In the genomic region with DNA sequence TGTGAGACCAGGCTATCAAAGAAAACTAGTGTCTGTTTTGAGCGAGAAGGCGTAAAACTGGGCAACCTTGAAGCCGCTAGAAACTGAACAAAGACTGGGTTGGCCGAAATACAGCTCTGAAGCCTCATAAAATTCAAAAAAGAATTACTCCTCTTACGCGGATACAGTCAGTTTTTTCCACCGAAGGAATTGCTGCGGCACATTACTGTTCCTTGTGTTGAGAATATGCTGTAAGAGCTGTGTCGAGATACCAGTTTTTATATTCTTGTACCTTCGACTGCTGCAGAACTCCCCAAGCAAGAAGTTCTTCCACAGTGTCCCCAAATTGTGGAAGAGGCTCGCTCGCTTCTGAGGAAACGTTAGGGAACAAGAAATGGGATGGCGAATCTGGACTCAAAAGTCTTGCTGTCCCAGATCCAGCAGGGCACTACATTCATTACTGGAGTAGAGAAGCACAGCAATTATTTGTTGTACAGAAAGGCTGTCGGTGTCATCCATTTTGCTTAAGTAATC, we compare ENCODE assay signal across 7 cellular contexts. TPM values are rescaled to one million over a fixed set of nuclear protein-coding genes. Genes with fewer than 3 reads are reported as not detected.
DNase-seq lines count a peak whose midpoint lies in the region; ATAC-seq and TF ChIP-seq lines count a peak whose summit lies in the region.

No MANE protein-coding gene starts in this region.

- peak overlapping the region; percentile 93 for H3K4me3 Mint-ChIP-seq in T-helper 17 cell

- peak overlapping the region; percentile 90 for H3K4me3 ChIP-seq in fibroblast of the aortic adventitia (ENCODE audit: low read depth, low read length)
- H3K4me3 ChIP-seq in prostate gland = peak overlapping the region; percentile 78

- peak overlapping the region; percentile 92 for H3K27ac Mint-ChIP-seq in T-helper 17 cell

- TF ChIP-seq CTCF in fibroblast of the aortic adventitia (IDR thresholded peaks at IDR 0.05; ENCODE audit: insufficient read depth, low read length) = no peak
- no peak for TF ChIP-seq CTCF in prostate gland (IDR thresholded peaks at IDR 0.05)

- WGBS in prostate gland = 5% methylated on average over 15 of the region's 15 CpGs

- no peaks in the 10 kb centered on the region for H3K36me3 Mint-ChIP-seq in T-helper 17 cell (ENCODE audit: low read depth)

- peaks cover 12% of the 10 kb centered on the region for H3K4me1 Mint-ChIP-seq in T-helper 17 cell

- H3K27me3 Mint-ChIP-seq in T-helper 17 cell = peaks cover 24% of the 10 kb centered on the region

- DNase-seq in T-helper 17 cell = no peak
- DNase-seq in fibroblast of the aortic adventitia (ENCODE audit: low read depth) = no peak
- DNase-seq in prostate gland (ENCODE audit: low spot score) = no peak
- no peak for DNase-seq in HuH-7 (ENCODE audit: low spot score)
- DNase-seq in pons (ENCODE audit: low spot score) = no peak

- ATAC-seq in GM18499 (IDR thresholded peaks at IDR 0.05; ENCODE audit: insufficient read depth, unreplicated experiment) (peak; percentile 8), HG02798 (IDR thresholded peaks at IDR 0.05; ENCODE audit: poor library complexity, unreplicated experiment) (peak; percentile 20), T-helper 17 cell (peak; percentile 29)

- H3K27ac ChIP-seq in prostate gland = peak overlapping the region; percentile 93 to 95

- no peak for TF ChIP-seq POLR2A in prostate gland (IDR thresholded peaks at IDR 0.05)

- no peaks in the 10 kb centered on the region for H3K27me3 ChIP-seq in prostate gland (replicated peaks; ENCODE audit: insufficient read depth)

- H3K9me3 ChIP-seq in T-helper 17 cell (ENCODE audit: control insufficient read depth, low read length, poor library complexity, severe bottlenecking) = no peaks in the 10 kb centered on the region
- no peaks in the 10 kb centered on the region for H3K9me3 ChIP-seq in prostate gland

- H3K4me1 ChIP-seq in prostate gland (replicated peaks) = peaks cover 2% of the 10 kb centered on the region

- intact Hi-C loops in prostate gland (cut with DNase I) = loop anchor here (5.0 kb wide), 1 partner anchor 1722 kb away; a partner anchor contains a TSS

- H3K36me3 ChIP-seq in prostate gland = peaks cover 0 to 3% of the 10 kb centered on the region in 2 donors

RNA-seq across cellular contexts. Expression of a gene that starts 0.5 kb away (rescaled TPM):
- total RNA-seq in T-helper 17 cell (100 to 1,000 TPM; 189 to 214 TPM), fibroblast of the aortic adventitia (ENCODE audit: low replicate concordance) (34.1 and 197 TPM in 2 replicates), prostate gland (100 to 1,000 TPM; 136 to 724 TPM)

RNA-seq across cellular contexts. Expression of a gene that starts 38.3 kb away (rescaled TPM):
- total RNA-seq in T-helper 17 cell (under 1 TPM in 1 of 2 donors, not detected in 1; 0.08 TPM), fibroblast of the aortic adventitia (ENCODE audit: low replicate concordance) (139 and 342 TPM in 2 replicates), prostate gland (10 to 100 TPM in 1 of 2 donors, 1 to 10 TPM in 1; 8.6 to 40.6 TPM)

RNA-seq across cellular contexts. Expression of a gene that starts 40.5 kb away (rescaled TPM):
- total RNA-seq in T-helper 17 cell (10 to 100 TPM; 36.5 to 43.6 TPM), fibroblast of the aortic adventitia (ENCODE audit: low replicate concordance) (93.9 and 136 TPM in 2 replicates), prostate gland (10 to 100 TPM; 60.5 to 82.3 TPM)

Comparison
In these comparisons a context has a peak if more than half of its experiments do, and no peak if none do; other contexts are left out.
1. RNA of a gene that starts 38.3 kb away (total RNA-seq): 139 to 342 TPM in fibroblast of the aortic adventitia and 8.6 to 40.6 TPM in prostate gland; 0.08 TPM in T-helper 17 cell; every median in the first group is over 4 times any median in the second.
2. Peak in every context shown above with its lines, with median percentiles within 50 percentile points of each other: ATAC-seq.